In the genomic region with DNA sequence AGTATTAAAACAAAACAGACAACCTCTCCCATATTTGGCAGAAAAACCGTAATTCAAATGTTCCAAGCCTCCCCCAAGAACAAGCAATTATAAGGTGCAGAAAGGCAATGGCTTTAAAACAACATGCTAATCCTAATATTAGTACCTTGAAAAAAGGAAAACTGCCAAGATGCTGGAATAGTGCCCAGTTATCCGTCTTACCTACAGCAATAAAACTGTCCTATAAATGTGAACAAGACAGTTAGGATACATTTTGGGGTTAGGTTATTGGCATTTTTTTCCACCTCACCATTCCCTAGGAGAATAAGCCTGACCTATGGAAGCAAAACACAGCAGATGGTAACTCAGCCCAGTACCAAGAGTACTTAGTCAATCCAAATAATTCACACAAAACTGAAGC, we compare ENCODE assay signal across 28 cellular contexts.
"Had no signal": no experiment of that assay in that cellular context is flagged by ENCODE, and none has a peak within 500 bp of the region (broad histone marks: within the 10 kb centered on the region; RNA-seq: fewer than 3 reads in every experiment).

No MANE protein-coding gene starts in this region.

- H3K27me3 Mint-ChIP-seq: dendritic cell treated with granulocyte-macrophage colony-stimulating factor and Interleukin-4, amounts not matched to agents 40 ng/mL and 50 ng/mL, for 4 days; type B pancreatic cell had no signal

- H3K36me3 ChIP-seq: heart right ventricle, neutrophil, ovary, prostate gland, thoracic aorta, vagina had no signal

- H3K36me3 Mint-ChIP-seq: activated naive CD8-positive, alpha-beta T cell treated with anti-CD3 and anti-CD28 coated beads, Interleukin-2, amount 10 ng/mL, durations not matched to agents 7 days and 5 days had no signal

- H3K9me3 Mint-ChIP-seq: activated CD4-positive, alpha-beta T cell treated with anti-CD3 and anti-CD28 coated beads, Interleukin-2, amount 10 ng/mL, durations not matched to agents 24 days and 14 days; activated naive CD4-positive, alpha-beta T cell treated with anti-CD3 and anti-CD28 coated beads for 36 hours; activated naive CD8-positive, alpha-beta T cell treated with anti-CD3 and anti-CD28 coated beads, Interleukin-2, amount 10 ng/mL, durations not matched to agents 7 days and 5 days; activated T-cell treated with anti-CD3 and anti-CD28 coated beads, Interleukin-2, amount 50 U/mL, for 72 hours; dendritic cell treated with granulocyte-macrophage colony-stimulating factor and Interleukin-4, amounts not matched to agents 40 ng/mL and 50 ng/mL, for 4 days; nephron; type B pancreatic cell had no signal

- DNase-seq: activated CD4-positive, alpha-beta memory T cell treated with anti-CD3 and anti-CD28 coated beads, Interleukin-2, amount 10 ng/mL, durations not matched to agents 7 days and 5 days; activated CD4-positive, alpha-beta T cell treated with anti-CD3 and anti-CD28 coated beads, Interleukin-2, amount 10 ng/mL, durations not matched to agents 24 days and 14 days; activated effector memory CD4-positive, alpha-beta T cell treated with Interleukin-2 at 50 U/mL for 16 hours; activated naive CD4-positive, alpha-beta T cell treated with anti-CD3 and anti-CD28 coated beads for 36 hours; activated naive CD8-positive, alpha-beta T cell treated with anti-CD3 and anti-CD28 coated beads, Interleukin-2, amount 10 ng/mL, durations not matched to agents 7 days and 5 days; activated T-cell treated with anti-CD3 and anti-CD28 coated beads, Interleukin-2, amount 50 U/mL, for 72 hours; amniotic stem cell; cerebellar nuclear complex; effector CD4-positive, alpha-beta T cell; erythroblast; foreskin fibroblast; heart right ventricle; islet precursor cell; left cardiac atrium; ovary; stimulated activated CD4-positive, alpha-beta T cell treated with anti-CD3 and anti-CD28 coated beads, Interleukin-4, amount 100 ng/mL, for 1 hour; stimulated activated naive CD4-positive, alpha-beta T cell treated with Interleukin-2 at 50 U/mL for 16 hours had no signal

- ATAC-seq: activated CD4-positive, CD25-positive, alpha-beta regulatory T cell treated with anti-CD3 and anti-CD28 coated beads, Interleukin-2, amount 50 U/mL, for 24 hours; activated T-cell treated with anti-CD3 and anti-CD28 coated beads, Interleukin-2, amount 50 U/mL, for 72 hours; heart right ventricle; left cardiac atrium had no signal

- H3K27ac ChIP-seq: neutrophil, ovary, prostate gland, thoracic aorta, vagina, VCaP had no signal

- H3K4me3 ChIP-seq: heart right ventricle, ovary, prostate gland, thoracic aorta, vagina had no signal

- H3K9me3 ChIP-seq: heart right ventricle, neutrophil, ovary, prostate gland, thoracic aorta, vagina had no signal

- H3K4me1 ChIP-seq: prostate gland had no signal

- H3K4me3 Mint-ChIP-seq: activated CD4-positive, alpha-beta memory T cell treated with anti-CD3 and anti-CD28 coated beads, Interleukin-2, amount 10 ng/mL, durations not matched to agents 7 days and 5 days; activated CD4-positive, alpha-beta T cell treated with anti-CD3 and anti-CD28 coated beads, Interleukin-2, amount 10 ng/mL, durations not matched to agents 24 days and 14 days; activated naive CD4-positive, alpha-beta T cell treated with anti-CD3 and anti-CD28 coated beads for 36 hours; activated naive CD8-positive, alpha-beta T cell treated with anti-CD3 and anti-CD28 coated beads, Interleukin-2, amount 10 ng/mL, durations not matched to agents 7 days and 5 days; activated T-cell treated with anti-CD3 and anti-CD28 coated beads, Interleukin-2, amount 50 U/mL, for 72 hours; dendritic cell treated with granulocyte-macrophage colony-stimulating factor and Interleukin-4, amounts not matched to agents 40 ng/mL and 50 ng/mL, for 4 days; nephron; type B pancreatic cell had no signal

- FAIRE-seq: bronchial epithelial cell, endometrium had no signal

- H3K4me1 Mint-ChIP-seq: activated CD4-positive, alpha-beta memory T cell treated with anti-CD3 and anti-CD28 coated beads, Interleukin-2, amount 10 ng/mL, durations not matched to agents 7 days and 5 days; activated naive CD8-positive, alpha-beta T cell treated with anti-CD3 and anti-CD28 coated beads, Interleukin-2, amount 10 ng/mL, durations not matched to agents 7 days and 5 days had no signal

- H3K27me3 ChIP-seq: heart right ventricle, neutrophil, ovary, vagina had no signal

- H3K27ac Mint-ChIP-seq: activated CD4-positive, alpha-beta memory T cell treated with anti-CD3 and anti-CD28 coated beads, Interleukin-2, amount 10 ng/mL, durations not matched to agents 7 days and 5 days; activated CD4-positive, alpha-beta T cell treated with anti-CD3 and anti-CD28 coated beads, Interleukin-2, amount 10 ng/mL, durations not matched to agents 24 days and 14 days; activated naive CD4-positive, alpha-beta T cell treated with anti-CD3 and anti-CD28 coated beads for 36 hours; activated naive CD8-positive, alpha-beta T cell treated with anti-CD3 and anti-CD28 coated beads, Interleukin-2, amount 10 ng/mL, durations not matched to agents 7 days and 5 days; activated T-cell treated with anti-CD3 and anti-CD28 coated beads, Interleukin-2, amount 50 U/mL, for 72 hours; dendritic cell treated with granulocyte-macrophage colony-stimulating factor and Interleukin-4, amounts not matched to agents 40 ng/mL and 50 ng/mL, for 4 days; nephron; type B pancreatic cell had no signal
